ENCODE assay signal across 8 cellular contexts in the genomic region with DNA sequence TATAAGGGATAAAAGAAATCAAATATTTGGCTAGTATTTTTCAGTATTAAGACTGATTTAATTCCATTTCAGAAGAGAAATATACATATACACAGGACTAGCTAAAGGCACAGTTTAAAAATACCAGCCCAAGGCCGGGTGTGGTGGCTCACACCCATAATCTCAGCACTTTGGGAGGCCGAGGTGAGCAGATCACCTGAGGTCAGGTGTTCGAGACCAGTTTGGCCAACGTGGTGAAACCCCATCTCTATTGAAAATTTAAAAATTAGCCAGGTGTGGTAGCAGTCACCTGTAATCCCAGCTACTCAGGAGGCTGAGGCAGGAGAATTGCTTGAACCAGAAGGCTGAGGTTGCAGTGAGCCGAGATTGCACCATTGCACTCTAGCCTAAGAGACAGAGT.
A peak's percentile ranks its signal among the peaks of the same experiment; 100 is the strongest.
DNase-seq lines count a peak whose midpoint lies in the region; ATAC-seq and TF ChIP-seq lines count a peak whose summit lies in the region.
"Not testable (repeated sequence)": the region's sequence is repeated elsewhere in the genome, so short reads cannot be mapped to it uniquely, and the experiment has no call there.

No MANE protein-coding gene starts in this region.

- H3K9me3 ChIP-seq in KOPT-K1 (ENCODE audit: insufficient read depth, low read length, poor library complexity, severe bottlenecking), result not testable (repeated sequence)

- H3K4me3 Mint-ChIP-seq in activated CD4-positive, alpha-beta T cell treated with anti-CD3 and anti-CD28 coated beads, Interleukin-2, amount 10 ng/mL, durations not matched to agents 7 days and 5 days, result not testable (repeated sequence)
- peak overlapping the region; percentile 56 for H3K4me3 Mint-ChIP-seq in activated T-helper 17 cell treated with anti-CD3 and anti-CD28 coated beads, Interleukin-2, amount 50 U/mL, for 72 hours
- peak overlapping the region; percentile 80 for H3K4me3 Mint-ChIP-seq in natural killer cell treated with Interleukin-12 subunit alpha and Interleukin-12 subunit beta and Interleukin-15 and Interleukin-18, amount 100 ng/mL, for 72 hours
- H3K4me3 Mint-ChIP-seq in stimulated activated naive CD8-positive, alpha-beta T cell treated with anti-CD3 and anti-CD28 coated beads, Interleukin-15, Interleukin-2, amounts not matched to agents 100 ng/mL and 50 ng/mL, for 24 hours, result peak overlapping the region; percentile 80

- not testable (repeated sequence) for H3K36me3 ChIP-seq in KOPT-K1 (ENCODE audit: insufficient read depth, low read length); brain microvascular endothelial cell (replicated peaks)

- H3K36me3 Mint-ChIP-seq in activated CD4-positive, alpha-beta T cell treated with anti-CD3 and anti-CD28 coated beads, Interleukin-2, amount 10 ng/mL, durations not matched to agents 7 days and 5 days (ENCODE audit: low read depth), result peaks cover 18% of the 10 kb centered on the region
- not testable (repeated sequence) for H3K36me3 Mint-ChIP-seq in activated T-helper 17 cell treated with anti-CD3 and anti-CD28 coated beads, Interleukin-2, amount 50 U/mL, for 72 hours (ENCODE audit: low read depth)
- H3K36me3 Mint-ChIP-seq in natural killer cell treated with Interleukin-12 subunit alpha and Interleukin-12 subunit beta and Interleukin-15 and Interleukin-18, amount 100 ng/mL, for 72 hours, result peaks cover 11% of the 10 kb centered on the region
- peaks cover 23% of the 10 kb centered on the region for H3K36me3 Mint-ChIP-seq in stimulated activated naive CD8-positive, alpha-beta T cell treated with anti-CD3 and anti-CD28 coated beads, Interleukin-15, Interleukin-2, amounts not matched to agents 100 ng/mL and 50 ng/mL, for 24 hours (ENCODE audit: low read depth)

- peak; percentile 2 for ATAC-seq in GM18520 (IDR thresholded peaks at IDR 0.05; ENCODE audit: unreplicated experiment)
- peak; percentile 11 for ATAC-seq in HG02678 (IDR thresholded peaks at IDR 0.05; ENCODE audit: unreplicated experiment)
- peak; percentile 8 for ATAC-seq in activated T-helper 17 cell treated with anti-CD3 and anti-CD28 coated beads, Interleukin-2, amount 50 U/mL, for 72 hours (replicated peaks)
- ATAC-seq in natural killer cell treated with Interleukin-12 subunit alpha and Interleukin-12 subunit beta and Interleukin-15 and Interleukin-18, amount 100 ng/mL, for 72 hours, result not testable (repeated sequence)

- H3K4me1 Mint-ChIP-seq in activated CD4-positive, alpha-beta T cell treated with anti-CD3 and anti-CD28 coated beads, Interleukin-2, amount 10 ng/mL, durations not matched to agents 7 days and 5 days, result peaks cover 64% of the 10 kb centered on the region
- H3K4me1 Mint-ChIP-seq in activated T-helper 17 cell treated with anti-CD3 and anti-CD28 coated beads, Interleukin-2, amount 50 U/mL, for 72 hours, result peaks cover 33% of the 10 kb centered on the region
- H3K4me1 Mint-ChIP-seq in natural killer cell treated with Interleukin-12 subunit alpha and Interleukin-12 subunit beta and Interleukin-15 and Interleukin-18, amount 100 ng/mL, for 72 hours (ENCODE audit: low read depth in 2 of 2), result peaks cover 25 to 44% of the 10 kb centered on the region in 2 donors
- H3K4me1 Mint-ChIP-seq in stimulated activated naive CD8-positive, alpha-beta T cell treated with anti-CD3 and anti-CD28 coated beads, Interleukin-15, Interleukin-2, amounts not matched to agents 100 ng/mL and 50 ng/mL, for 24 hours (ENCODE audit: low read depth), result peaks cover 87% of the 10 kb centered on the region

- not testable (repeated sequence) for H3K27me3 ChIP-seq in brain microvascular endothelial cell (replicated peaks)

- peak overlapping the region; percentile 97 for H3K27ac Mint-ChIP-seq in activated CD4-positive, alpha-beta T cell treated with anti-CD3 and anti-CD28 coated beads, Interleukin-2, amount 10 ng/mL, durations not matched to agents 7 days and 5 days
- H3K27ac Mint-ChIP-seq in activated T-helper 17 cell treated with anti-CD3 and anti-CD28 coated beads, Interleukin-2, amount 50 U/mL, for 72 hours, result peak overlapping the region; percentile 88
- peak overlapping the region; percentile 94 to 96 for H3K27ac Mint-ChIP-seq in natural killer cell treated with Interleukin-12 subunit alpha and Interleukin-12 subunit beta and Interleukin-15 and Interleukin-18, amount 100 ng/mL, for 72 hours
- H3K27ac Mint-ChIP-seq in stimulated activated naive CD8-positive, alpha-beta T cell treated with anti-CD3 and anti-CD28 coated beads, Interleukin-15, Interleukin-2, amounts not matched to agents 100 ng/mL and 50 ng/mL, for 24 hours, result peak overlapping the region; percentile 91

- POLR2A ChIA-PET in activated CD4-positive, alpha-beta T cell treated with anti-CD3 and anti-CD28 coated beads, Interleukin-2, amount 10 ng/mL, durations not matched to agents 7 days and 5 days (lab: Charles Lee), result not testable (repeated sequence)

- H3K4me3 ChIP-seq in brain microvascular endothelial cell (ENCODE audit: low read depth, low read length), result not testable (repeated sequence)

- H3K27ac ChIP-seq in KOPT-K1 (ENCODE audit: low read depth, low read length, poor library complexity, severe bottlenecking) (peak overlapping the region; percentile 67), brain microvascular endothelial cell (peak overlapping the region; percentile 68)

- H3K27me3 Mint-ChIP-seq in activated CD4-positive, alpha-beta T cell treated with anti-CD3 and anti-CD28 coated beads, Interleukin-2, amount 10 ng/mL, durations not matched to agents 7 days and 5 days; activated T-helper 17 cell treated with anti-CD3 and anti-CD28 coated beads, Interleukin-2, amount 50 U/mL, for 72 hours; natural killer cell treated with Interleukin-12 subunit alpha and Interleukin-12 subunit beta and Interleukin-15 and Interleukin-18, amount 100 ng/mL, for 72 hours; stimulated activated naive CD8-positive, alpha-beta T cell treated with anti-CD3 and anti-CD28 coated beads, Interleukin-15, Interleukin-2, amounts not matched to agents 100 ng/mL and 50 ng/mL, for 24 hours: not testable (repeated sequence)

- in situ Hi-C loops in brain microvascular endothelial cell (cut with HindIII; ENCODE audit: low pct_ligation_motif_present, low sequenced_read_pairs), result not testable (repeated sequence)

- not testable (repeated sequence) for TF ChIP-seq CTCF in brain microvascular endothelial cell (IDR thresholded peaks at IDR 0.05; ENCODE audit: low read depth, low read length, missing control alignments)

- CTCF ChIA-PET in activated CD4-positive, alpha-beta T cell treated with anti-CD3 and anti-CD28 coated beads, Interleukin-2, amount 10 ng/mL, durations not matched to agents 7 days and 5 days (lab: Charles Lee), result interaction anchor here (0.6 to 1.4 kb wide), 4 partner anchors 12 to 100 kb away, joined by 3 to 8 read pairs (median 4); no protein-coding TSS in a partner anchor

- DNase-seq in activated CD4-positive, alpha-beta T cell treated with anti-CD3 and anti-CD28 coated beads, Interleukin-2, amount 10 ng/mL, durations not matched to agents 7 days and 5 days; brain microvascular endothelial cell; natural killer cell treated with Interleukin-12 subunit alpha and Interleukin-12 subunit beta and Interleukin-15 and Interleukin-18, amount 100 ng/mL, for 72 hours (ENCODE audit: low spot score): not testable (repeated sequence)

- H3K9me3 Mint-ChIP-seq in activated CD4-positive, alpha-beta T cell treated with anti-CD3 and anti-CD28 coated beads, Interleukin-2, amount 10 ng/mL, durations not matched to agents 7 days and 5 days, result peaks cover 20% of the 10 kb centered on the region
- not testable (repeated sequence) for H3K9me3 Mint-ChIP-seq in activated T-helper 17 cell treated with anti-CD3 and anti-CD28 coated beads, Interleukin-2, amount 50 U/mL, for 72 hours; natural killer cell treated with Interleukin-12 subunit alpha and Interleukin-12 subunit beta and Interleukin-15 and Interleukin-18, amount 100 ng/mL, for 72 hours; stimulated activated naive CD8-positive, alpha-beta T cell treated with anti-CD3 and anti-CD28 coated beads, Interleukin-15, Interleukin-2, amounts not matched to agents 100 ng/mL and 50 ng/mL, for 24 hours
